ENCODE assay signal across 21 cellular contexts in the genomic region with DNA sequence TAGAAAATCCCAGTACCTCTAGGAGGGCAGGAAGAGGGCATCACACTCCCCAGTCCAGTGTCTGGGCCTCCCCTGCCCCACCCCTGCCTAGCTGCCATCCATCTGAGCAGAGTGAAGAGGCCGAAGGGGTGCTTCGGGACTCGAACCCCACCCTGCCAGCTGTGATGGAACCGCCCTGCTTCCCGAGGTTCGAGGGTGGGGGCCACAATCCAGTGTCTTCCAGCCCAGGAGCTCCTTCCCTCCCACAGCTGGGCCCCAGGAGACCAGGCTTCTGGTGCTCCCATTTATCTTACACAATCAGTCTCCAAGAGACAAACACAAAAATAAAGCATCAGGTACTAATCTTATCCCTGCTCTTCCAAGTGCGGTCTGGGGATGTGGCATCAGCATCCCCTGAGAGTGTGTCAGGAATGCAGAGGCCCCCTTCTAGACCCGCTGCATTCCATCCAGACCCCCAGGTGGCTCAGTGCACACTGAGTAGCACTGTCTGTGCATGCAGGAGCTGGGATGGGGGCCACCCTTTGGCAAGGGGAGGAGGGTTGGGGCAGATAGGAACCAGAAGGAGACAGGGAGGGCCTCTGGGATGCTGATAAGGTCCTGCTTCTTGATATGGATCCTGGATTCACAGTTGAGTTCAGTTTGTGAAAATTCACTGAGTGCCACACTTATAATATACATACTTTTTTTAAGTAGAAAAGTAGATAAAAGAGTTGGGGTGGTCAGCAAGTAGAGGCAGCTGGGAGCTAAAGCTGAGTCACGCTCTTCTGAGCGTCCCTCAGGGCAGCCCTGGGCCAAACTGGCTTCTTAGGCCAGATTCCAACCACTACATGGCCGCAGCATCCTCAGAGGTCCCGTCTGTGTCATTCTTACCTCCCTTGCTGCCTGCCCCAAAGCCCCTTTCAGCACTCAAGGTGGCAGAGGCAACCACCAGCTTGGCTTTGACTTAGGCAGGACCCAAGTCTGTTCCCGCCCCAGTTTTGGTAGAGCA.
"Had no signal": no experiment of that assay in that cellular context is flagged by ENCODE, and none has a peak within 500 bp of the region (broad histone marks: within the 10 kb centered on the region; RNA-seq: fewer than 3 reads in every experiment).

No MANE protein-coding gene starts in this region.

- FAIRE-seq: keratinocyte, TTC549 had no signal

- H3K36me3 ChIP-seq: brain microvascular endothelial cell, left lung, ovary, uterus had no signal

- H3K27me3 Mint-ChIP-seq: activated T-cell treated with anti-CD3 and anti-CD28 coated beads, Interleukin-2, amount 50 U/mL, for 24 hours; memory B cell; stimulated activated naive CD8-positive, alpha-beta T cell treated with anti-CD3 and anti-CD28 coated beads, Interleukin-15, Interleukin-2, amounts not matched to agents 100 ng/mL and 50 ng/mL, for 24 hours had no signal

- H3K4me1 ChIP-seq: left lung, uterus had no signal

- H3K4me3 Mint-ChIP-seq: activated T-cell treated with anti-CD3 and anti-CD28 coated beads, Interleukin-2, amount 50 U/mL, for 24 hours; stimulated activated naive CD8-positive, alpha-beta T cell treated with anti-CD3 and anti-CD28 coated beads, Interleukin-15, Interleukin-2, amounts not matched to agents 100 ng/mL and 50 ng/mL, for 24 hours; T-helper 17 cell had no signal

- H3K4me3 ChIP-seq: left lung, ovary, uterus had no signal

- H3K9me3 Mint-ChIP-seq: activated naive CD4-positive, alpha-beta T cell treated with anti-CD3 and anti-CD28 coated beads, Interleukin-2, amount 50 U/mL, for 72 hours; activated T-cell treated with anti-CD3 and anti-CD28 coated beads, Interleukin-2, amount 50 U/mL, for 24 hours; memory B cell; stimulated activated naive CD8-positive, alpha-beta T cell treated with anti-CD3 and anti-CD28 coated beads, Interleukin-15, Interleukin-2, amounts not matched to agents 100 ng/mL and 50 ng/mL, for 24 hours had no signal

- H3K36me3 Mint-ChIP-seq: activated naive CD4-positive, alpha-beta T cell treated with anti-CD3 and anti-CD28 coated beads, Interleukin-2, amount 50 U/mL, for 72 hours; memory B cell had no signal

- H3K27ac Mint-ChIP-seq: activated T-cell treated with anti-CD3 and anti-CD28 coated beads, Interleukin-2, amount 50 U/mL, for 24 hours; stimulated activated naive CD8-positive, alpha-beta T cell treated with anti-CD3 and anti-CD28 coated beads, Interleukin-15, Interleukin-2, amounts not matched to agents 100 ng/mL and 50 ng/mL, for 24 hours; T-helper 17 cell had no signal

- H3K9me3 ChIP-seq: left lung, ovary, uterus had no signal

- DNase-seq: activated CD4-positive, alpha-beta T cell treated with anti-CD3 and anti-CD28 coated beads, Interleukin-2, amount 50 U/mL, for 1 hour; activated CD4-positive, CD25-positive, alpha-beta regulatory T cell; activated effector memory CD4-positive, alpha-beta T cell treated with anti-CD3 and anti-CD28 coated beads, Interleukin-2, amount 50 U/mL, for 16 hours; activated T-cell treated with anti-CD3 and anti-CD28 coated beads, Interleukin-2, amount 50 U/mL, for 24 hours; amygdala; brain microvascular endothelial cell; cerebellar nuclear complex; dermis blood vessel endothelial cell; foreskin melanocyte; head of caudate nucleus; left lung; ovary; stimulated activated CD4-positive, alpha-beta T cell treated with anti-CD3 and anti-CD28 coated beads, Interleukin-4, amount 100 ng/mL, for 1 hour; stimulated activated CD8-positive, alpha-beta memory T cell treated with anti-CD3 and anti-CD28 coated beads, Interleukin-4, amount 100 ng/mL, for 48 hours; T-helper 17 cell; uterus had no signal

- ATAC-seq: activated naive CD4-positive, alpha-beta T cell treated with anti-CD3 and anti-CD28 coated beads, Interleukin-2, amount 50 U/mL, for 72 hours; left lung; T-helper 17 cell had no signal

- H3K27me3 ChIP-seq: brain microvascular endothelial cell, left lung, ovary, uterus had no signal

- H3K27ac ChIP-seq: brain microvascular endothelial cell, left lung, ovary, uterus had no signal
